ENCODE assay signal across 15 cellular contexts in genomic region chr1:229643996-229644748, GRCh38. TPM values are rescaled to one million over a fixed set of nuclear protein-coding genes. Genes with fewer than 3 reads are reported as not detected.
DNase-seq lines count a peak whose midpoint lies in the region; ATAC-seq, FAIRE-seq and TF ChIP-seq lines count a peak whose summit lies in the region.
"Had no signal": no experiment of that assay in that cellular context is flagged by ENCODE, and none has a peak within 500 bp of the region (broad histone marks: within the 10 kb centered on the region; RNA-seq: fewer than 3 reads in every experiment).

No MANE protein-coding gene starts in this region.

- TF ChIP-seq CTCF in astrocyte (IDR thresholded peaks at IDR 0.05; ENCODE audit: insufficient read depth, low read depth, low read length) = no peak
- no peak for TF ChIP-seq CTCF in glutamatergic neuron (IDR thresholded peaks at IDR 0.05; ENCODE audit: partially characterized antibody, unreplicated experiment)

- no peaks in the 10 kb centered on the region for H3K27me3 Mint-ChIP-seq in astrocyte (ENCODE audit: low read depth, unreplicated experiment)
- no peaks in the 10 kb centered on the region for H3K27me3 Mint-ChIP-seq in glutamatergic neuron (ENCODE audit: unreplicated experiment)
- H3K27me3 Mint-ChIP-seq: progenitor cell of endocrine pancreas, type B pancreatic cell had no signal

- no peaks in the 10 kb centered on the region for H3K4me1 Mint-ChIP-seq in astrocyte (ENCODE audit: low read depth, unreplicated experiment)
- peaks cover 13% of the 10 kb centered on the region for H3K4me1 Mint-ChIP-seq in glutamatergic neuron (ENCODE audit: low read depth, unreplicated experiment)

- no peaks in the 10 kb centered on the region for H3K4me1 ChIP-seq in astrocyte (ENCODE audit: insufficient read depth, low read length)
- H3K4me1 ChIP-seq: colonic mucosa had no signal

- H3K79me2 ChIP-seq in astrocyte (ENCODE audit: insufficient read depth, low read length) = peaks cover 43% of the 10 kb centered on the region

- H3K36me3 Mint-ChIP-seq in astrocyte (ENCODE audit: low read depth, unreplicated experiment) (peaks cover 10% of the 10 kb centered on the region), glutamatergic neuron (ENCODE audit: unreplicated experiment) (no peaks in the 10 kb centered on the region)

- H4K20me1 ChIP-seq in astrocyte (ENCODE audit: insufficient read depth, low read length) = peaks cover 50% of the 10 kb centered on the region

- H3K27me3 ChIP-seq in astrocyte (ENCODE audit: insufficient read depth, low read length) = no peaks in the 10 kb centered on the region
- H3K27me3 ChIP-seq: colonic mucosa had no signal

- H2AFZ ChIP-seq in astrocyte (ENCODE audit: low read depth, low read length) = no peak overlapping the region

- DNase-seq in GM19239 (ENCODE audit: insufficient read length, low spot score) (peak; percentile 12), astrocyte (ENCODE audit: low read depth) (no peak), sciatic nerve (ENCODE audit: low spot score) (no peak), Kasumi-1 (lab: John Stamatoyannopoulos, UW) (no peak), glutamatergic neuron (no peak), hippocampal formation (lab: John Stamatoyannopoulos, UW) (no peak), RPMI8226 (no peak)
- DNase-seq: activated effector memory CD4-positive, alpha-beta T cell treated with anti-CD3 and anti-CD28 coated beads, Interleukin-2, amount 50 U/mL, for 16 hours; colonic mucosa; DND-41 had no signal

- FAIRE-seq in GM19239 (lab: Jason Lieb, UNC) = peak; percentile 58
- FAIRE-seq in astrocyte (lab: Jason Lieb, UNC) = no peak
- FAIRE-seq: frontal cortex, RCC 7860 had no signal

- no peak overlapping the region for H3K4me2 ChIP-seq in astrocyte (ENCODE audit: low read length)

- no peak overlapping the region for H3K4me3 Mint-ChIP-seq in astrocyte (ENCODE audit: unreplicated experiment)
- no peak overlapping the region for H3K4me3 Mint-ChIP-seq in glutamatergic neuron (ENCODE audit: unreplicated experiment)
- H3K4me3 Mint-ChIP-seq: type B pancreatic cell had no signal

- H3K4me3 ChIP-seq in astrocyte (ENCODE audit: insufficient read depth, low read depth, low read length) = no peak overlapping the region
- H3K4me3 ChIP-seq: colonic mucosa had no signal

- H3K9ac ChIP-seq in astrocyte (ENCODE audit: low read length) = no peak overlapping the region

- intact Hi-C loops in sciatic nerve (cut with DNase I) = no loop called here

- H3K27ac Mint-ChIP-seq in astrocyte (ENCODE audit: unreplicated experiment) (peak overlapping the region; percentile 9), glutamatergic neuron (ENCODE audit: unreplicated experiment) (no peak overlapping the region)
- H3K27ac Mint-ChIP-seq: progenitor cell of endocrine pancreas, type B pancreatic cell had no signal

- H3K27ac ChIP-seq in astrocyte (ENCODE audit: low read depth, low read length) = no peak overlapping the region
- H3K27ac ChIP-seq: colonic mucosa had no signal

- H3K9me3 Mint-ChIP-seq in astrocyte (ENCODE audit: unreplicated experiment) = no peaks in the 10 kb centered on the region
- no peaks in the 10 kb centered on the region for H3K9me3 Mint-ChIP-seq in glutamatergic neuron (ENCODE audit: unreplicated experiment)
- H3K9me3 Mint-ChIP-seq: type B pancreatic cell had no signal

- H3K9me3 ChIP-seq in astrocyte (ENCODE audit: insufficient read depth, low read depth, low read length) = no peaks in the 10 kb centered on the region
- H3K9me3 ChIP-seq: colonic mucosa had no signal

- ATAC-seq in HG03025 (IDR thresholded peaks at IDR 0.05; ENCODE audit: low FRiP score, unreplicated experiment) = peak; percentile 65
- peak; percentile 40 for ATAC-seq in sciatic nerve

- peaks cover 30% of the 10 kb centered on the region for H3K36me3 ChIP-seq in astrocyte (ENCODE audit: insufficient read depth, low read length)
- H3K36me3 ChIP-seq: colonic mucosa had no signal

RNA-seq across cellular contexts. Expression of gene URB2, which starts 18.1 kb away (rescaled TPM):
- total RNA-seq in astrocyte = 9.5 and 9.7 TPM in 2 replicates
- total RNA-seq in sciatic nerve = 8.2 TPM
- total RNA-seq in glutamatergic neuron (ENCODE audit: unreplicated experiment) = 9.0 TPM

RNA-seq across cellular contexts. Expression of gene TAF5L, which starts 18.2 kb away (rescaled TPM):
- 23.5 and 26.7 TPM in 2 replicates for total RNA-seq in astrocyte
- 15.2 TPM for total RNA-seq in sciatic nerve
- total RNA-seq in glutamatergic neuron (ENCODE audit: unreplicated experiment) = 19.6 TPM
